ENCODE assay signal across 33 cellular contexts in genomic region chr1:94042388-94042787, GRCh38.
"Had no signal": no experiment of that assay in that cellular context is flagged by ENCODE, and none has a peak within 500 bp of the region (broad histone marks: within the 10 kb centered on the region; RNA-seq: fewer than 3 reads in every experiment).

No MANE protein-coding gene starts in this region.

- ATAC-seq: activated CD8-positive, alpha-beta memory T cell treated with anti-CD3 and anti-CD28 coated beads, Interleukin-2, amount 10 ng/mL, durations not matched to agents 7 days and 5 days; SK-N-SH treated with all-trans-retinoic acid at 6 μM for 48 hours had no signal

- H3K27ac Mint-ChIP-seq: activated CD4-positive, alpha-beta memory T cell treated with anti-CD3 and anti-CD28 coated beads, Interleukin-2, amount 10 ng/mL, durations not matched to agents 7 days and 5 days; activated CD8-positive, alpha-beta memory T cell treated with anti-CD3 and anti-CD28 coated beads, Interleukin-2, amount 10 ng/mL, durations not matched to agents 7 days and 5 days; activated naive CD8-positive, alpha-beta T cell treated with anti-CD3 and anti-CD28 coated beads for 36 hours had no signal

- H3K27ac ChIP-seq: brain microvascular endothelial cell, Peyer's patch, WERI-Rb-1 had no signal

- H3K4me3 Mint-ChIP-seq: activated CD4-positive, alpha-beta memory T cell treated with anti-CD3 and anti-CD28 coated beads, Interleukin-2, amount 10 ng/mL, durations not matched to agents 7 days and 5 days; activated CD8-positive, alpha-beta memory T cell treated with anti-CD3 and anti-CD28 coated beads, Interleukin-2, amount 10 ng/mL, durations not matched to agents 7 days and 5 days; activated naive CD8-positive, alpha-beta T cell treated with anti-CD3 and anti-CD28 coated beads for 36 hours had no signal

- H3K9me3 ChIP-seq: Peyer's patch had no signal

- H3K27me3 ChIP-seq: brain microvascular endothelial cell, Peyer's patch had no signal

- H3K36me3 ChIP-seq: brain microvascular endothelial cell, Peyer's patch had no signal

- H3K36me3 Mint-ChIP-seq: activated CD8-positive, alpha-beta memory T cell treated with anti-CD3 and anti-CD28 coated beads, Interleukin-2, amount 10 ng/mL, durations not matched to agents 7 days and 5 days; activated naive CD8-positive, alpha-beta T cell treated with anti-CD3 and anti-CD28 coated beads for 36 hours had no signal

- DNase-seq: activated CD4-positive, alpha-beta memory T cell treated with anti-CD3 and anti-CD28 coated beads, Interleukin-2, amount 10 ng/mL, durations not matched to agents 7 days and 5 days; activated CD4-positive, alpha-beta T cell treated with anti-CD3 and anti-CD28 coated beads for 1 hour; activated CD4-positive, alpha-beta T cell treated with anti-CD3 and anti-CD28 coated beads for 48 hours; activated CD4-positive, CD25-positive, alpha-beta regulatory T cell; activated CD8-positive, alpha-beta memory T cell treated with anti-CD3 and anti-CD28 coated beads for 24 hours; activated CD8-positive, alpha-beta memory T cell treated with anti-CD3 and anti-CD28 coated beads, Interleukin-2, amount 10 ng/mL, durations not matched to agents 7 days and 5 days; activated CD8-positive, alpha-beta memory T cell treated with anti-CD3 and anti-CD28 coated beads, Interleukin-2, amount 50 U/mL, for 48 hours; activated effector memory CD4-positive, alpha-beta T cell treated with Interleukin-2 at 50 U/mL for 16 hours; activated naive CD4-positive, alpha-beta T cell treated with anti-CD3 and anti-CD28 coated beads, Interleukin-2, amount 50 U/mL, for 16 hours; activated naive CD8-positive, alpha-beta T cell treated with anti-CD3 and anti-CD28 coated beads for 36 hours; activated T-cell treated with anti-CD3 and anti-CD28 coated beads, Interleukin-2, amount 50 U/mL, for 48 hours; amniotic stem cell; aorta; brain microvascular endothelial cell; central memory CD4-positive, alpha-beta T cell; Karpas-422; KBM-7; NCI-H1105; NCI-H1417 treated with DMSO at 0.1 percent for 48 hours; NCI-H187 treated with DMSO at 0.1 percent for 48 hours; NCI-H2081; NCI-H226; NCI-H446 treated with DMSO at 0.1 percent for 48 hours; NCI-H524 treated with DMSO at 0.1 percent for 48 hours; Peyer's patch; RPMI8226; SIG-M5; SW 1271; T-helper 1 cell; T-helper 2 cell; T-helper 9 cell; WERI-Rb-1 had no signal

- H3K4me3 ChIP-seq: Peyer's patch had no signal

- H3K9me3 Mint-ChIP-seq: activated CD4-positive, alpha-beta memory T cell treated with anti-CD3 and anti-CD28 coated beads, Interleukin-2, amount 10 ng/mL, durations not matched to agents 7 days and 5 days; activated naive CD8-positive, alpha-beta T cell treated with anti-CD3 and anti-CD28 coated beads for 36 hours had no signal
